Comparison of ENCODE assay signal across 8 cellular contexts in genomic region chr20:16574656-16575355, GRCh38. TPM values are rescaled to one million over a fixed set of nuclear protein-coding genes. Genes with fewer than 3 reads are reported as not detected.
DNase-seq lines count a peak whose midpoint lies in the region; ATAC-seq, FAIRE-seq and TF ChIP-seq lines count a peak whose summit lies in the region.

No MANE protein-coding gene starts in this region.

- H3K9ac ChIP-seq in SK-N-SH, result peak overlapping the region; percentile 35; the same call in 1 of the 2 replicates

- H2AFZ ChIP-seq in SK-N-SH (ENCODE audit: low read depth) (peak overlapping the region; percentile 94), osteoblast (ENCODE audit: low read length) (peak overlapping the region; percentile 98)

- H3K27ac Mint-ChIP-seq in activated naive CD4-positive, alpha-beta T cell treated with anti-CD3 and anti-CD28 coated beads, Interleukin-2, amount 50 U/mL, for 72 hours, result peak overlapping the region; percentile 85 to 86

- FAIRE-seq in D721Med (lab: Jason Lieb, UNC), result no peak

- TF ChIP-seq CTCF in D721Med (IDR thresholded peaks at IDR 0.05; ENCODE audit: insufficient read depth, missing control alignments) (no peak), SK-N-SH (IDR thresholded peaks at IDR 0.05) (no peak), osteoblast (IDR thresholded peaks at IDR 0.05; ENCODE audit: extremely low read depth, low read depth, low read length) (no peak), suprapubic skin (IDR thresholded peaks at IDR 0.05) (no peak)

- H3F3A ChIP-seq in SK-N-SH (replicated peaks; ENCODE audit: insufficient read depth), result peaks cover 4% of the 10 kb centered on the region

- WGBS in SK-N-SH (ENCODE audit: low lambda C conversion rate), result 12% methylated on average over 29 of the region's 39 CpGs
- WGBS in suprapubic skin, result 11% methylated on average over 24 of the region's 39 CpGs

- H4K20me1 ChIP-seq in SK-N-SH (ENCODE audit: insufficient read depth), result no peaks in the 10 kb centered on the region
- H4K20me1 ChIP-seq in osteoblast (ENCODE audit: insufficient read depth, low read length), result no peaks in the 10 kb centered on the region

- TF ChIP-seq EP300 in Ishikawa (IDR thresholded peaks at IDR 0.05; ENCODE audit: borderline replicate concordance), result no peak
- TF ChIP-seq EP300 in SK-N-SH (IDR thresholded peaks at IDR 0.05; ENCODE audit: borderline replicate concordance in 1 of 2, low read depth in 1 of 2, low read length in 1 of 2), result no peak
- TF ChIP-seq EP300 in suprapubic skin (IDR thresholded peaks at IDR 0.05), result no peak

- CTCF ChIA-PET in SK-N-SH (lab: Yijun Ruan, JAX), result interaction anchor here (0.6 to 2.4 kb wide), 5 partner anchors 9 to 186 kb away, joined by 3 to 10 read pairs (median 3); no protein-coding TSS in a partner anchor

- DNase-seq in D721Med (ENCODE audit: insufficient read length, low spot score) (peak; percentile 42), SK-N-SH (peak; percentile 95), Right ventricle myocardium inferior (ENCODE audit: missing footprints) (peak; percentile 93), osteoblast (ENCODE audit: insufficient read length, low spot score, missing footprints) (peak; percentile 90), suprapubic skin (ENCODE audit: low spot score in 2 of 2) (peak; percentile 89 to 93)
- DNase-seq in activated naive CD4-positive, alpha-beta T cell treated with anti-CD3 and anti-CD28 coated beads, Interleukin-2, amount 50 U/mL, for 72 hours (ENCODE audit: low spot score in 2 of 2), result peak; percentile 75 to 80

- H3K4me3 ChIP-seq in SK-N-SH (ENCODE audit: low read depth in 2 of 2, low read length in 1 of 2) (peak overlapping the region; percentile 54 to 62), osteoblast (ENCODE audit: insufficient read depth, low read length) (peak overlapping the region; percentile 84), suprapubic skin (peak overlapping the region; percentile 64)

- peaks cover 0 to 5% of the 10 kb centered on the region in 2 donors for H3K36me3 Mint-ChIP-seq in activated naive CD4-positive, alpha-beta T cell treated with anti-CD3 and anti-CD28 coated beads, Interleukin-2, amount 50 U/mL, for 72 hours

- H3K9me2 ChIP-seq in SK-N-SH, result no peaks in the 10 kb centered on the region

- H3K27ac ChIP-seq in SK-N-SH (ENCODE audit: low read depth in 2 of 2, low read length in 1 of 2) (peak overlapping the region; percentile 8 to 62; a peak in 3 of 4 replicates), osteoblast (ENCODE audit: low read depth, low read length) (peak overlapping the region; percentile 57), suprapubic skin (peak overlapping the region; percentile 62)

- H3K27me3 ChIP-seq in SK-N-SH (ENCODE audit: insufficient read depth) (no peaks in the 10 kb centered on the region), osteoblast (ENCODE audit: insufficient read depth, low read length) (no peaks in the 10 kb centered on the region), suprapubic skin (no peaks in the 10 kb centered on the region)

- peak; percentile 73 for ATAC-seq in GM21423 (IDR thresholded peaks at IDR 0.05; ENCODE audit: unreplicated experiment)
- peak; percentile 74 to 82 for ATAC-seq in activated naive CD4-positive, alpha-beta T cell treated with anti-CD3 and anti-CD28 coated beads, Interleukin-2, amount 50 U/mL, for 72 hours
- ATAC-seq in Right ventricle myocardium inferior, result peak; percentile 91

- H3K36me3 ChIP-seq in SK-N-SH (replicated peaks in 1 of 2; ENCODE audit: control insufficient read depth in 1 of 2, insufficient read depth in 2 of 2, low read length in 1 of 2) (no peaks in the 10 kb centered on the region), osteoblast (ENCODE audit: insufficient read depth, low read length) (no peaks in the 10 kb centered on the region), suprapubic skin (no peaks in the 10 kb centered on the region)

- H3K4me2 ChIP-seq in SK-N-SH, result peak overlapping the region; percentile 87
- peak overlapping the region; percentile 98 for H3K4me2 ChIP-seq in osteoblast (ENCODE audit: insufficient read depth, low read length)

- H3K4me1 ChIP-seq in SK-N-SH (ENCODE audit: control insufficient read depth in 1 of 2, insufficient read depth in 2 of 2, low read depth in 1 of 2, low read length in 1 of 2) (peaks cover 0 to 21% of the 10 kb centered on the region in 2 experiments; a peak in 2 of 4 replicates), osteoblast (ENCODE audit: insufficient read depth, low read length) (peaks cover 29% of the 10 kb centered on the region), suprapubic skin (peaks cover 58% of the 10 kb centered on the region)

- intact Hi-C loops in Right ventricle myocardium inferior (cut with DNase I), result loop anchor here (5.0 kb wide), 1 partner anchor 157 kb away; the partner anchor contains the start of gene SNRPB2

- H3K79me2 ChIP-seq in SK-N-SH (ENCODE audit: insufficient read depth) (no peaks in the 10 kb centered on the region), osteoblast (ENCODE audit: insufficient read depth, low read length) (peaks cover 21% of the 10 kb centered on the region)

- POLR2A ChIA-PET in SK-N-SH (lab: Yijun Ruan, JAX), result interaction anchor here (1.1 kb wide), 1 partner anchor 73 kb away, joined by 3 read pairs; no protein-coding TSS in a partner anchor

- TF ChIP-seq POLR2A in suprapubic skin (IDR thresholded peaks at IDR 0.05), result no peak

- H3K9me3 ChIP-seq in SK-N-SH (no peaks in the 10 kb centered on the region), osteoblast (ENCODE audit: low read depth, low read length) (no peaks in the 10 kb centered on the region), suprapubic skin (no peaks in the 10 kb centered on the region)

- TF ChIP-seq RAD21 in Ishikawa (IDR thresholded peaks at IDR 0.05; ENCODE audit: low read depth) (no peak), SK-N-SH (IDR thresholded peaks at IDR 0.05; ENCODE audit: low read length) (no peak)

- no peaks in the 10 kb centered on the region for H3K9me3 Mint-ChIP-seq in activated naive CD4-positive, alpha-beta T cell treated with anti-CD3 and anti-CD28 coated beads, Interleukin-2, amount 50 U/mL, for 72 hours

TF ChIP-seq in Ishikawa, 13 proteins besides CTCF, POLR2A, EP300 and RAD21 (continues in another document):
- no peak for TF ChIP-seq USF1 (IDR thresholded peaks at IDR 0.05)
- TF ChIP-seq, protein P1, sequence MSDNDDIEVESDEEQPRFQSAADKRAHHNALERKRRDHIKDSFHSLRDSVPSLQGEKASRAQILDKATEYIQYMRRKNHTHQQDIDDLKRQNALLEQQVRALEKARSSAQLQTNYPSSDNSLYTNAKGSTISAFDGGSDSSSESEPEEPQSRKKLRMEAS (IDR thresholded peaks at IDR 0.05), result peak; percentile 49

TF ChIP-seq in SK-N-SH, 30 proteins besides CTCF, POLR2A, EP300 and RAD21:
- no peak for TF ChIP-seq IRF3 (IDR thresholded peaks at IDR 0.05; ENCODE audit: low read depth, low read length)
- peak; percentile 90 for TF ChIP-seq MXI1 (IDR thresholded peaks at IDR 0.05; ENCODE audit: low read depth, low read length)
- TF ChIP-seq CHD2 (IDR thresholded peaks at IDR 0.05; ENCODE audit: low read length, partially characterized antibody), result peak; percentile 31
- TF ChIP-seq TEAD4 (IDR thresholded peaks at IDR 0.05; ENCODE audit: borderline replicate concordance, insufficient read depth), result no peak
- TF ChIP-seq, protein P1 (IDR thresholded peaks at IDR 0.05; ENCODE audit: low read depth), result peak; percentile 52; the same call in 1 of the 2 replicates
- peak; percentile 53; the same call in 1 of the 2 replicates for TF ChIP-seq RCOR1 (IDR thresholded peaks at IDR 0.05; ENCODE audit: low read length)
- TF ChIP-seq GABPA (IDR thresholded peaks at IDR 0.05; ENCODE audit: low read depth), result no peak
- peak; percentile 34; the same call in 1 of the 2 replicates for TF ChIP-seq JUND (IDR thresholded peaks at IDR 0.05)
- no peak; the same call in 1 of the 2 replicates for TF ChIP-seq ELF1 (IDR thresholded peaks at IDR 0.05)
- peak; percentile 7; the same call in 1 of the 2 replicates for TF ChIP-seq SIN3A (IDR thresholded peaks at IDR 0.05; ENCODE audit: borderline replicate concordance, low read depth, low read length)
- peak; percentile 11; the same call in 1 of the 2 replicates for TF ChIP-seq NFIC (IDR thresholded peaks at IDR 0.05; ENCODE audit: borderline replicate concordance)
- peak; percentile 81 for TF ChIP-seq NRF1 (IDR thresholded peaks at IDR 0.05; ENCODE audit: low read depth, low read length)

RNA-seq across cellular contexts. Expression of gene KIF16B, which starts 1.6 kb away (rescaled TPM):
- 3.3 and 3.7 TPM in 2 replicates for polyA plus RNA-seq in SK-N-SH (2012; rRNA removed)
- polyA plus RNA-seq in SK-N-SH (2012; cell fraction: cytosol; rRNA removed), result 3.7 and 5.2 TPM in 2 replicates
- 4.7 and 7.7 TPM in 2 replicates for polyA plus RNA-seq in SK-N-SH (2012; cell fraction: nucleus; rRNA removed)
- 1 to 10 TPM; 8.3 to 8.9 TPM for total RNA-seq in activated naive CD4-positive, alpha-beta T cell treated with anti-CD3 and anti-CD28 coated beads, Interleukin-2, amount 50 U/mL, for 72 hours
- 18.4 TPM for total RNA-seq in Right ventricle myocardium inferior
- total RNA-seq in osteoblast, result 9.0 and 12.1 TPM in 2 replicates
- total RNA-seq in suprapubic skin, result 10 to 100 TPM; 23.7 to 64.0 (median 38.2) TPM

Comparison
In these comparisons a context has a peak if more than half of its experiments do, and no peak if none do; other contexts are left out.
1. Peak in every context shown above with its lines: DNase-seq, ATAC-seq, H3K4me3 ChIP-seq and H3K27ac ChIP-seq.
2. DNase-seq: peak in every context shown above with its lines; median percentile 95 in SK-N-SH; 93 in Right ventricle myocardium inferior; 91 in suprapubic skin; 90 in osteoblast; 78 in activated naive CD4-positive, alpha-beta T cell treated with anti-CD3 and anti-CD28 coated beads, Interleukin-2, amount 50 U/mL, for 72 hours; 42 in D721Med.